ENCODE assay signal across 24 cellular contexts in genomic region chr2:232382331-232383225, GRCh38. TPM values are rescaled to one million over a fixed set of nuclear protein-coding genes. Genes with fewer than 3 reads are reported as not detected.
"Had no signal": no experiment of that assay in that cellular context is flagged by ENCODE, and none has a peak within 500 bp of the region (broad histone marks: within the 10 kb centered on the region; RNA-seq: fewer than 3 reads in every experiment).

No MANE protein-coding gene starts in this region.

- DNase-seq: activated CD4-positive, alpha-beta T cell treated with anti-CD3 and anti-CD28 coated beads, Interleukin-2, amount 50 U/mL, for 48 hours; activated CD4-positive, CD25-positive, alpha-beta regulatory T cell treated with anti-CD3 and anti-CD28 coated beads, Interleukin-2, amount 50 U/mL, for 72 hours; activated naive CD4-positive, alpha-beta T cell treated with Interleukin-2 at 50 U/mL for 16 hours; erythroblast; kidney; mammary epithelial cell; mucosa of descending colon; naive B cell; sigmoid colon; spleen; stimulated activated naive CD8-positive, alpha-beta T cell treated with anti-CD3 and anti-CD28 coated beads, Interleukin-15, Interleukin-2, amounts not matched to agents 100 U/mL and 50 U/mL, for 24 hours; substantia nigra; T-helper 2 cell; tibial artery; uterus had no signal

- H3K4me3 ChIP-seq: ascending aorta, coronary artery, heart left ventricle, mucosa of descending colon, sigmoid colon, tibial artery, uterus had no signal

- H3K27ac ChIP-seq: ascending aorta, coronary artery, heart left ventricle, sigmoid colon, spleen, tibial artery, uterus, VCaP had no signal

- ATAC-seq: heart left ventricle, left lobe of liver had no signal

- H3K36me3 ChIP-seq: ascending aorta, heart left ventricle, sigmoid colon, spleen, tibial artery, uterus had no signal

- H3K4me3 Mint-ChIP-seq: central memory CD8-positive, alpha-beta T cell; neural crest cell had no signal

- H3K4me1 ChIP-seq: ascending aorta had no signal

- H3K9me3 ChIP-seq: ascending aorta, heart left ventricle, mucosa of descending colon, sigmoid colon, spleen, tibial artery, uterus had no signal

- H3K36me3 Mint-ChIP-seq: naive B cell had no signal

- H3K4me1 Mint-ChIP-seq: central memory CD8-positive, alpha-beta T cell had no signal

- H3K9me3 Mint-ChIP-seq: central memory CD8-positive, alpha-beta T cell; neural crest cell had no signal

RNA-seq across cellular contexts. Expression of gene ALPP, which starts 4.0 kb away (rescaled TPM):
- total RNA-seq: ascending aorta, frontal cortex, heart left ventricle, kidney, mammary epithelial cell, neural crest cell, osteocyte, sigmoid colon, spleen had no signal
- polyA plus RNA-seq: heart left ventricle, spleen had no signal

RNA-seq across cellular contexts. Expression of gene ALPG, which starts 24.1 kb away (rescaled TPM):
- total RNA-seq: ascending aorta, frontal cortex, heart left ventricle, kidney, left lobe of liver, mammary epithelial cell, neural crest cell, osteocyte, sigmoid colon, spleen, uterus had no signal
- polyA plus RNA-seq: heart left ventricle, spleen had no signal
